ENCODE assay signal across 28 cellular contexts in genomic region chr15:89501646-89502045, GRCh38. TPM values are rescaled to one million over a fixed set of nuclear protein-coding genes. Genes with fewer than 3 reads are reported as not detected.
"Had no signal": no experiment of that assay in that cellular context is flagged by ENCODE, and none has a peak within 500 bp of the region (broad histone marks: within the 10 kb centered on the region; RNA-seq: fewer than 3 reads in every experiment).

No MANE protein-coding gene starts in this region.

- FAIRE-seq: colon, endothelial cell of umbilical vein, keratinocyte had no signal

- H3K4me1 Mint-ChIP-seq: endodermal cell, nephron progenitor cell had no signal

- H3K27ac Mint-ChIP-seq: endodermal cell; immature natural killer cell; memory B cell; naive thymus-derived CD4-positive, alpha-beta T cell; nephron progenitor cell had no signal

- H3K9me3 ChIP-seq: gastrocnemius medialis, left ventricle myocardium inferior, lower lobe of right lung, psoas muscle, thoracic aorta, transverse colon, uterus had no signal

- H3K36me3 ChIP-seq: gastrocnemius medialis, left ventricle myocardium inferior, lower lobe of right lung, stomach, thoracic aorta, transverse colon, uterus had no signal

- H3K9me3 Mint-ChIP-seq: endodermal cell, immature natural killer cell, memory B cell had no signal

- H3K9ac ChIP-seq: parathyroid adenoma had no signal

- H3K27me3 ChIP-seq: uterus had no signal

- H3K4me3 Mint-ChIP-seq: endodermal cell; immature natural killer cell; memory B cell; naive thymus-derived CD4-positive, alpha-beta T cell; nephron progenitor cell had no signal

- H3K4me3 ChIP-seq: gastrocnemius medialis, left ventricle myocardium inferior, lower lobe of right lung, psoas muscle, stomach, thoracic aorta, transverse colon, uterus had no signal

- DNase-seq: dermis blood vessel endothelial cell; effector CD4-positive, alpha-beta T cell; endodermal cell; gastrocnemius medialis; glutamatergic neuron; immature natural killer cell; left cardiac atrium; left ventricle myocardium inferior; lower lobe of right lung; naive thymus-derived CD4-positive, alpha-beta T cell; nephron progenitor cell; psoas muscle; retina; stimulated activated naive CD4-positive, alpha-beta T cell; stomach; substantia nigra; transverse colon; uterus had no signal

- H3K36me3 Mint-ChIP-seq: immature natural killer cell; memory B cell; naive thymus-derived CD4-positive, alpha-beta T cell had no signal

- ATAC-seq: gastrocnemius medialis; left cardiac atrium; lower lobe of right lung; naive thymus-derived CD4-positive, alpha-beta T cell; psoas muscle; sciatic nerve had no signal

- H3K4me1 ChIP-seq: gastrocnemius medialis, parathyroid adenoma, psoas muscle, uterus had no signal

- H3K27ac ChIP-seq: gastrocnemius medialis, left ventricle myocardium inferior, lower lobe of right lung, parathyroid adenoma, psoas muscle, stomach, thoracic aorta, transverse colon, uterus had no signal

RNA-seq across cellular contexts. Expression of gene RHCG, which starts 5.3 kb away (rescaled TPM):
- total RNA-seq: dermis blood vessel endothelial cell; endodermal cell; endothelial cell of umbilical vein; fibroblast of villous mesenchyme; gastrocnemius medialis; lower lobe of right lung; mononuclear cell; naive thymus-derived CD4-positive, alpha-beta T cell; sciatic nerve; skeletal muscle tissue; thoracic aorta had no signal
- polyA plus RNA-seq: endothelial cell of umbilical vein; immature natural killer cell; naive thymus-derived CD4-positive, alpha-beta T cell had no signal
